Comparison of ENCODE assay signal across 8 cellular contexts in the genomic region with DNA sequence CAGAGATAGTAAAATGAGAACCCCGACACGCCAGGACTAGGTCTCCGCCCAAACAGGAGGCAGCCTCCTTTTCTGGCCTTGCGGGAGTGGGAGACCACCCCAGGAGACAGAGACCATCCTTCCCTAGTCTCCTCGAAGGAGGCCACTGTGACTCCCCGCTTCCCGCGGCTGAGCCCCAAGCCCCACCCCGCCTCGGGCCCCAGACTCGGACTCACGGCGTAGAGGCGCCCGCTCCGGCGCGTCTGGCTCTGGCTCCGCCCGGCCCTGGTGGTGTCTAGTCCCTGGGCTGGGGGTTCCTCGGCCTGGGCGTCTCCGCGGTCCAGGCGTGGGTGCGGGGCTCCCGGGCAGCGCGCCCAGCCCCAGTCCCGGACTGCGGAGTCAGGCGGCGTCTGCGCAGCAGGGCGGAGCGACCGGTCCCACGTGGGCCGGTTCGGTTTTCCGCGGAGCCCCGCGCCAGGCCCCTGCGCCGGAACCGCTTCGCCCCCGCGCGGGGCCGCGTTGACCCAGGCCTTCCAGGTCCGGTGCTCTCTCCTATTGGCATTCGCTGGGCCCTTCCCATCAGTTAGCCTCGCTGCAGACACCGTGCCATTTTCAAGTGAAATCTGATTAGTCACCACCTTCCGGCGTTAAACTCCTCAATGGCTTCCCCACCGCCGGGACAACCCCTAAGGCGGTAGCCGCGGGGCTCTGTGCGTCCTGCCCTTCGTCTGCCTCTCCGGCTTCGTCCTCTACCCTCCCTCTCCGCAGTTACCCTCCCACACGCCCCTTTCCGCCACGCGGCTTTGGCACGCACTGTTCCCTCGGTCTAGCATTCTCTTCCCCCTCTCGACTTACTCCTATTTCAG. TPM values are rescaled to one million over a fixed set of nuclear protein-coding genes. Genes with fewer than 3 reads are reported as not detected.
DNase-seq lines count a peak whose midpoint lies in the region; ATAC-seq and TF ChIP-seq lines count a peak whose summit lies in the region.

A gene with protein sequence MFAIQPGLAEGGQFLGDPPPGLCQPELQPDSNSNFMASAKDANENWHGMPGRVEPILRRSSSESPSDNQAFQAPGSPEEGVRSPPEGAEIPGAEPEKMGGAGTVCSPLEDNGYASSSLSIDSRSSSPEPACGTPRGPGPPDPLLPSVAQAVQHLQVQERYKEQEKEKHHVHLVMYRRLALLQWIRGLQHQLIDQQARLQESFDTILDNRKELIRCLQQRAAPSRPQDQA (minus strand): TSS at position 393 of the 845 bp plus-strand sequence. CDS start 2,563 bp downstream, outside the sequence.

- H3K4me3 ChIP-seq in BJ (ENCODE audit: low read depth, low read length) = peak within 1 kb of the TSS; percentile 62
- H3K4me3 ChIP-seq in adrenal gland = peak within 1 kb of the TSS; percentile 44 to 100 (median 68)
- peak within 1 kb of the TSS; percentile 66 to 98 (median 88) for H3K4me3 ChIP-seq in heart right ventricle
- peak within 1 kb of the TSS; percentile 71 to 81 for H3K4me3 ChIP-seq in prostate gland
- peak within 1 kb of the TSS; percentile 89 for H3K4me3 ChIP-seq in upper lobe of right lung

- H3K4me3 Mint-ChIP-seq in T-helper 17 cell = peak within 1 kb of the TSS; percentile 96

- intact Hi-C loops in adrenal gland (cut with DNase I) = loop anchor here in 1 of 2 donors (5.0 kb wide), 1 partner anchor 151 kb away; no protein-coding TSS in a partner anchor
- intact Hi-C loops in heart right ventricle (cut with DNase I) = loop anchor here in 7 of 10 donors (2.0 to 10.0 kb wide), 7 partner anchors 54 to 266 kb away; a partner anchor contains a TSS
- intact Hi-C loops in prostate gland (cut with DNase I) = loop anchor here (5.0 kb wide), 2 partner anchors 76 to 266 kb away; a partner anchor contains a TSS
- intact Hi-C loops in upper lobe of right lung (cut with DNase I) = no loop called here

- peaks cover 5 to 27% of the 10 kb centered on the region in 2 donors for H3K4me1 ChIP-seq in adrenal gland (replicated peaks in 1 of 2)
- peaks cover 4 to 41% (median 32%) of the 10 kb centered on the region in 9 donors for H3K4me1 ChIP-seq in heart right ventricle
- peaks cover 3% of the 10 kb centered on the region for H3K4me1 ChIP-seq in prostate gland (replicated peaks)
- H3K4me1 ChIP-seq in upper lobe of right lung = peaks cover 22% of the 10 kb centered on the region

- CTCF ChIA-PET in BJ (lab: Yijun Ruan, JAX) = interaction anchor here (1.0 to 7.6 kb wide), 5 partner anchors 8 to 150 kb away, joined by 3 to 75 read pairs (median 3); no protein-coding TSS in a partner anchor

- TF ChIP-seq POLR2A in adrenal gland (IDR thresholded peaks at IDR 0.05) (peak; percentile 22 to 56), prostate gland (IDR thresholded peaks at IDR 0.05) (peak; percentile 24)

- ATAC-seq in T-helper 17 cell (peak; percentile 83), heart right ventricle (peak; percentile 90 to 96 (median 92)), upper lobe of right lung (peak; percentile 92)

- no peaks in the 10 kb centered on the region for H3K27me3 Mint-ChIP-seq in T-helper 17 cell

- H3K27ac ChIP-seq in adrenal gland (peak within 1 kb of the TSS; percentile 38 to 89 (median 75)), heart right ventricle (peak within 1 kb of the TSS; percentile 33 to 93 (median 86)), prostate gland (peak within 1 kb of the TSS; percentile 59 to 80), upper lobe of right lung (peak within 1 kb of the TSS; percentile 82)

- H3K36me3 Mint-ChIP-seq in T-helper 17 cell (ENCODE audit: low read depth) = peaks cover 8% of the 10 kb centered on the region

- peak within 1 kb of the TSS; percentile 91 for H3K27ac Mint-ChIP-seq in T-helper 17 cell

- no peaks in the 10 kb centered on the region for H3K27me3 ChIP-seq in BJ (ENCODE audit: control insufficient read depth, insufficient read depth, low read length)
- H3K27me3 ChIP-seq in adrenal gland = no peaks in the 10 kb centered on the region
- H3K27me3 ChIP-seq in heart right ventricle = no peaks in the 10 kb centered on the region
- H3K27me3 ChIP-seq in prostate gland (replicated peaks; ENCODE audit: insufficient read depth) = no peaks in the 10 kb centered on the region
- no peaks in the 10 kb centered on the region for H3K27me3 ChIP-seq in upper lobe of right lung

- no peaks in the 10 kb centered on the region for H3K9me3 ChIP-seq in T-helper 17 cell (ENCODE audit: control insufficient read depth, low read length, poor library complexity, severe bottlenecking)
- no peaks in the 10 kb centered on the region for H3K9me3 ChIP-seq in adrenal gland (replicated peaks in 1 of 3)
- H3K9me3 ChIP-seq in heart right ventricle = no peaks in the 10 kb centered on the region
- H3K9me3 ChIP-seq in prostate gland = no peaks in the 10 kb centered on the region
- no peaks in the 10 kb centered on the region for H3K9me3 ChIP-seq in upper lobe of right lung

- H3K36me3 ChIP-seq in BJ (ENCODE audit: control insufficient read depth, insufficient read depth, low read length) = peaks cover 7% of the 10 kb centered on the region
- peaks cover 0 to 15% of the 10 kb centered on the region in 2 donors for H3K36me3 ChIP-seq in adrenal gland (replicated peaks in 1 of 2)
- peaks cover 0 to 18% (median 0%) of the 10 kb centered on the region in 9 donors for H3K36me3 ChIP-seq in heart right ventricle
- H3K36me3 ChIP-seq in prostate gland = no peaks in the 10 kb centered on the region
- H3K36me3 ChIP-seq in upper lobe of right lung = peaks cover 13% of the 10 kb centered on the region

- TF ChIP-seq CTCF in BJ (IDR thresholded peaks at IDR 0.05; ENCODE audit: insufficient read depth, low read depth, low read length) (no peak), adrenal gland (IDR thresholded peaks at IDR 0.05) (no peak), heart right ventricle (IDR thresholded peaks at IDR 0.05) (no peak), prostate gland (IDR thresholded peaks at IDR 0.05) (peak in 1 of 4 experiments; percentile 16), upper lobe of right lung (IDR thresholded peaks at IDR 0.05) (no peak)

- DNase-seq in BJ (ENCODE audit: low read depth) (peak; percentile 29), GM19240 (ENCODE audit: insufficient read length, low spot score) (peak; percentile 23), HuH-7 (ENCODE audit: low spot score) (peak; percentile 43), T-helper 17 cell (peak; percentile 48 to 62 (median 51)), adrenal gland (peak; percentile 61 to 76 (median 74)), heart right ventricle (peak; percentile 59 to 71), prostate gland (ENCODE audit: low spot score) (peak; percentile 38), upper lobe of right lung (peak; percentile 87)

- POLR2A ChIA-PET in BJ (lab: Charles Lee) = no interaction called here

- 0% methylated on average over 24 to 76 of the region's 76 CpGs for WGBS in adrenal gland, 4 donors
- WGBS in heart right ventricle, 2 donors = 0 to 1% methylated on average over 76 of the region's 76 CpGs
- under 1% methylated on average over 40 of the region's 76 CpGs for WGBS in prostate gland

- peaks cover 31% of the 10 kb centered on the region for H3K4me1 Mint-ChIP-seq in T-helper 17 cell

RNA-seq across cellular contexts. Expression of the gene that starts here (rescaled TPM):
- polyA plus RNA-seq in BJ (2011; rRNA removed) (18.2 and 18.6 TPM in 2 replicates), adrenal gland (10 to 100 TPM in 1 of 3 donors, 1 to 10 TPM in 2; 6.2 to 12.6 (median 7.5) TPM), heart right ventricle (1 to 10 TPM; 4.6 to 9.1 TPM)
- polyA minus RNA-seq in BJ (2011; rRNA and poly(A)+ RNA removed) = 16.1 and 18.5 TPM in 2 replicates
- total RNA-seq in T-helper 17 cell (1 to 10 TPM; 5.7 to 9.9 TPM), adrenal gland (10 to 100 TPM; 13.5 to 25.0 (median 15.2) TPM), heart right ventricle (10 to 100 TPM in 4 of 10 donors, 1 to 10 TPM in 6; 7.2 to 13.3 (median 9.7) TPM), prostate gland (10 to 100 TPM; 10.1 to 12.9 TPM), upper lobe of right lung (13.9 TPM)

Comparison
In these comparisons a context has a peak if more than half of its experiments do, and no peak if none do; other contexts are left out.
1. Peak in every context shown above with its lines: DNase-seq, ATAC-seq, H3K4me3 ChIP-seq and H3K27ac ChIP-seq.
2. DNase-seq: peak in every context shown above with its lines; median percentile 87 in upper lobe of right lung; 74 in adrenal gland; 65 in heart right ventricle; 51 in T-helper 17 cell; 43 in HuH-7; 38 in prostate gland; 29 in BJ; 23 in GM19240.